In genomic region chr9:121745396-121745695, GRCh38 we compare ENCODE assay signal across 15 cellular contexts.
DNase-seq lines count a peak whose midpoint lies in the region; ATAC-seq and TF ChIP-seq lines count a peak whose summit lies in the region.
"Had no signal": no experiment of that assay in that cellular context is flagged by ENCODE, and none has a peak within 500 bp of the region (broad histone marks: within the 10 kb centered on the region; RNA-seq: fewer than 3 reads in every experiment).

No MANE protein-coding gene starts in this region.

- H2AFZ ChIP-seq in hepatocyte: no peak overlapping the region

- H3K4me3 ChIP-seq in right atrium auricular region (no peak overlapping the region), hepatocyte (no peak overlapping the region), skeletal muscle tissue (ENCODE audit: low read length in 3 of 3) (peak overlapping the region in 1 of 3 donors; percentile 79), BE2C (ENCODE audit: low read depth, low read length) (no peak overlapping the region), MG63 (no peak overlapping the region)

- peak overlapping the region; percentile 74 for H3K4me2 ChIP-seq in hepatocyte

- H3K27me3 ChIP-seq in right atrium auricular region: no peaks in the 10 kb centered on the region
- no peaks in the 10 kb centered on the region for H3K27me3 ChIP-seq in hepatocyte
- no peaks in the 10 kb centered on the region for H3K27me3 ChIP-seq in skeletal muscle tissue (ENCODE audit: control insufficient read depth in 3 of 3, insufficient read depth in 3 of 3, low read length in 3 of 3)
- H3K27me3 ChIP-seq in BE2C: no peaks in the 10 kb centered on the region
- no peaks in the 10 kb centered on the region for H3K27me3 ChIP-seq in MG63

- H3K9me3 ChIP-seq in right atrium auricular region (no peaks in the 10 kb centered on the region), hepatocyte (ENCODE audit: low read depth) (no peaks in the 10 kb centered on the region), skeletal muscle tissue (ENCODE audit: control insufficient read depth in 3 of 3, low read length in 3 of 3) (no peaks in the 10 kb centered on the region), BE2C (no peaks in the 10 kb centered on the region), MG63 (no peaks in the 10 kb centered on the region)

- peaks cover 40% of the 10 kb centered on the region for H4K20me1 ChIP-seq in hepatocyte (ENCODE audit: insufficient read depth, poor library complexity, severe bottlenecking)

- peaks cover 0 to 98% of the 10 kb centered on the region in 2 donors for H3K4me1 ChIP-seq in right atrium auricular region
- peaks cover 41% of the 10 kb centered on the region for H3K4me1 ChIP-seq in hepatocyte (ENCODE audit: insufficient read depth)
- H3K4me1 ChIP-seq in skeletal muscle tissue (ENCODE audit: control insufficient read depth in 3 of 3, insufficient read depth in 3 of 3, low read length in 3 of 3): peaks cover 87 to 94% (median 94%) of the 10 kb centered on the region in 3 donors
- H3K4me1 ChIP-seq in BE2C: peaks cover 19% of the 10 kb centered on the region

- DNase-seq in right atrium auricular region (ENCODE audit: low spot score) (no peak), Right ventricle myocardium inferior (ENCODE audit: missing footprints) (no peak), hepatocyte (ENCODE audit: low spot score) (no peak), MV-4-11 (lab: John Stamatoyannopoulos, UW) (no peak), BE2C (no peak), DMS153 treated with DMSO at 0.1 percent for 48 hours (lab: John Stamatoyannopoulos, UW; ENCODE audit: unreplicated experiment) (no peak), MG63 (no peak)
- DNase-seq: ACHN; activated naive CD8-positive, alpha-beta T cell treated with anti-CD3 and anti-CD28 coated beads for 36 hours; activated T-cell treated with anti-CD3 and anti-CD28 coated beads, Interleukin-2, amount 50 U/mL, for 72 hours; caudate nucleus; effector memory CD8-positive, alpha-beta T cell; naive thymus-derived CD4-positive, alpha-beta T cell; NCI-H774 had no signal

- H3K9ac ChIP-seq in skeletal muscle tissue (ENCODE audit: low read depth in 1 of 3, low read length in 3 of 3): peak overlapping the region in 2 of 3 donors; percentile 36 to 87

- WGBS in hepatocyte (ENCODE audit: low lambda C conversion rate, missing lambda C conversion rate): 92% methylated on average over 4 of the region's 4 CpGs

- H3K79me2 ChIP-seq in hepatocyte: peaks cover 89% of the 10 kb centered on the region

- ATAC-seq in Right ventricle myocardium inferior: no peak
- ATAC-seq: naive thymus-derived CD4-positive, alpha-beta T cell had no signal

- peak overlapping the region; percentile 89 to 96 for H3K27ac ChIP-seq in right atrium auricular region
- no peak overlapping the region for H3K27ac ChIP-seq in hepatocyte
- no peak overlapping the region for H3K27ac ChIP-seq in skeletal muscle tissue (ENCODE audit: low read depth, low read length)

- no peaks in the 10 kb centered on the region for H3K36me3 ChIP-seq in right atrium auricular region
- H3K36me3 ChIP-seq in hepatocyte (replicated peaks; ENCODE audit: insufficient read depth, low read depth): no peaks in the 10 kb centered on the region
- no peaks in the 10 kb centered on the region for H3K36me3 ChIP-seq in skeletal muscle tissue (ENCODE audit: control insufficient read depth in 3 of 3, insufficient read depth in 3 of 3, low read length in 3 of 3)
- H3K36me3 ChIP-seq in BE2C: no peaks in the 10 kb centered on the region
- H3K36me3 ChIP-seq in MG63: no peaks in the 10 kb centered on the region

- TF ChIP-seq CTCF in right atrium auricular region (IDR thresholded peaks at IDR 0.05) (no peak), hepatocyte (IDR thresholded peaks at IDR 0.05; ENCODE audit: poor library complexity) (no peak), BE2C (IDR thresholded peaks at IDR 0.05; ENCODE audit: low read depth, low read length) (no peak)

- intact Hi-C loops in Right ventricle myocardium inferior (cut with DNase I): no loop called here

- H3K9me2 ChIP-seq in hepatocyte (replicated peaks; ENCODE audit: insufficient read depth): no peaks in the 10 kb centered on the region

Comparison
In these comparisons a context has a peak if more than half of its experiments do, and no peak if none do; other contexts are left out.
1. H3K27ac ChIP-seq: peak in right atrium auricular region (2 of 2); none in hepatocyte (single experiment) and skeletal muscle tissue (single experiment).